ENCODE assay signal across 17 cellular contexts in genomic region chr9:5870691-5871090, GRCh38. TPM values are rescaled to one million over a fixed set of nuclear protein-coding genes. Genes with fewer than 3 reads are reported as not detected.
A peak's percentile ranks its signal among the peaks of the same experiment; 100 is the strongest.
DNase-seq lines count a peak whose midpoint lies in the region; ATAC-seq and TF ChIP-seq lines count a peak whose summit lies in the region.
"Had no signal": no experiment of that assay in that cellular context is flagged by ENCODE, and none has a peak within 500 bp of the region (broad histone marks: within the 10 kb centered on the region; RNA-seq: fewer than 3 reads in every experiment).

No MANE protein-coding gene starts in this region.

- H3K4me1 ChIP-seq in BE2C (peaks cover 3% of the 10 kb centered on the region; the same call in 1 of the 2 replicates), lower lobe of right lung (no peaks in the 10 kb centered on the region)
- H3K4me1 ChIP-seq: SJCRH30, tibial artery had no signal

- H3K27me3 ChIP-seq in BE2C (no peaks in the 10 kb centered on the region), lower lobe of right lung (ENCODE audit: low read depth) (no peaks in the 10 kb centered on the region)
- H3K27me3 ChIP-seq: cardiac muscle cell, SJCRH30, tibial artery had no signal

- H3K9me3 ChIP-seq in BE2C (no peaks in the 10 kb centered on the region), lower lobe of right lung (no peaks in the 10 kb centered on the region)
- H3K9me3 ChIP-seq: SJCRH30, tibial artery had no signal

- intact Hi-C loops in lower lobe of right lung (cut with DNase I) = no loop called here

- POLR2A ChIA-PET in RWPE1 (lab: Yijun Ruan, JAX; ENCODE audit: low non-redundant PET) = no interaction called here

- TF ChIP-seq CTCF in BE2C (IDR thresholded peaks at IDR 0.05; ENCODE audit: low read depth, low read length) (no peak), lower lobe of right lung (IDR thresholded peaks at IDR 0.05) (no peak), RWPE1 (conservative IDR thresholded peaks at IDR 0.05; ENCODE audit: low read depth) (no peak)

- DNase-seq in BE2C = peak; percentile 53
- peak; percentile 21 for DNase-seq in COR-L47 (lab: John Stamatoyannopoulos, UW)
- DNase-seq in astrocyte of the hippocampus (ENCODE audit: low read depth, low spot score) = peak; percentile 20
- DNase-seq in lower lobe of right lung = peak; percentile 52
- no peak for DNase-seq in NCI-H2107 treated with DMSO at 0.1 percent for 48 hours (lab: John Stamatoyannopoulos, UW; ENCODE audit: unreplicated experiment)
- DNase-seq in RWPE1 (ENCODE audit: low spot score) = no peak
- DNase-seq: activated CD4-positive, alpha-beta T cell treated with anti-CD3 and anti-CD28 coated beads, Interleukin-2, amount 10 ng/mL, durations not matched to agents 24 days and 14 days; DND-41; effector CD4-positive, alpha-beta T cell; SJCRH30; small intestine; tibial artery had no signal

- no peak for ATAC-seq in lower lobe of right lung
- no peak for ATAC-seq in GM19467 (IDR thresholded peaks at IDR 0.05; ENCODE audit: unreplicated experiment)
- ATAC-seq: left lobe of liver had no signal

- H3K4me3 ChIP-seq in BE2C (ENCODE audit: low read depth, low read length) = no peak overlapping the region
- no peak overlapping the region for H3K4me3 ChIP-seq in lower lobe of right lung
- H3K4me3 ChIP-seq: cardiac muscle cell, SJCRH30, tibial artery had no signal

- CTCF ChIA-PET in RWPE1 (lab: Yijun Ruan, JAX) = interaction anchor here (1.5 kb wide), 1 partner anchor 16 kb away, joined by 3 read pairs; no protein-coding TSS in a partner anchor

- H3K27ac ChIP-seq in lower lobe of right lung (no peak overlapping the region), RWPE1 (no peak overlapping the region)
- H3K27ac ChIP-seq: cardiac muscle cell, SJCRH30, tibial artery had no signal

- H3K36me3 ChIP-seq in BE2C = no peaks in the 10 kb centered on the region
- no peaks in the 10 kb centered on the region for H3K36me3 ChIP-seq in lower lobe of right lung
- H3K36me3 ChIP-seq: cardiac muscle cell, SJCRH30 had no signal

RNA-seq across cellular contexts. Expression of gene MLANA, which starts 20.0 kb away (rescaled TPM):
- polyA plus RNA-seq in BE2C (2012; ENCODE audit: insufficient read depth, insufficient read length, low read depth) = not detected
- not detected for total RNA-seq in lower lobe of right lung
- total RNA-seq: activated CD4-positive, alpha-beta T cell treated with anti-CD3 and anti-CD28 coated beads, Interleukin-2, amount 10 ng/mL, durations not matched to agents 24 days and 14 days; cardiac muscle cell; left lobe of liver; posterior vena cava had no signal
- polyA plus RNA-seq: BJ, small intestine had no signal

RNA-seq across cellular contexts. Expression of gene ERMP1, which starts 37.8 kb away (rescaled TPM):
- 1.6 TPM for polyA plus RNA-seq in BE2C (2012; ENCODE audit: insufficient read depth, insufficient read length, low read depth)
- 26.2 TPM for total RNA-seq in lower lobe of right lung

Comparison
In these comparisons a context has a peak if more than half of its experiments do, and no peak if none do; other contexts are left out.
1. DNase-seq: peak in BE2C (single experiment), COR-L47 (single experiment), astrocyte of the hippocampus (single experiment) and lower lobe of right lung (single experiment); none in NCI-H2107 treated with DMSO at 0.1 percent for 48 hours (single experiment) and RWPE1 (single experiment).